ENCODE assay signal across 1 cellular context in the genomic region with DNA sequence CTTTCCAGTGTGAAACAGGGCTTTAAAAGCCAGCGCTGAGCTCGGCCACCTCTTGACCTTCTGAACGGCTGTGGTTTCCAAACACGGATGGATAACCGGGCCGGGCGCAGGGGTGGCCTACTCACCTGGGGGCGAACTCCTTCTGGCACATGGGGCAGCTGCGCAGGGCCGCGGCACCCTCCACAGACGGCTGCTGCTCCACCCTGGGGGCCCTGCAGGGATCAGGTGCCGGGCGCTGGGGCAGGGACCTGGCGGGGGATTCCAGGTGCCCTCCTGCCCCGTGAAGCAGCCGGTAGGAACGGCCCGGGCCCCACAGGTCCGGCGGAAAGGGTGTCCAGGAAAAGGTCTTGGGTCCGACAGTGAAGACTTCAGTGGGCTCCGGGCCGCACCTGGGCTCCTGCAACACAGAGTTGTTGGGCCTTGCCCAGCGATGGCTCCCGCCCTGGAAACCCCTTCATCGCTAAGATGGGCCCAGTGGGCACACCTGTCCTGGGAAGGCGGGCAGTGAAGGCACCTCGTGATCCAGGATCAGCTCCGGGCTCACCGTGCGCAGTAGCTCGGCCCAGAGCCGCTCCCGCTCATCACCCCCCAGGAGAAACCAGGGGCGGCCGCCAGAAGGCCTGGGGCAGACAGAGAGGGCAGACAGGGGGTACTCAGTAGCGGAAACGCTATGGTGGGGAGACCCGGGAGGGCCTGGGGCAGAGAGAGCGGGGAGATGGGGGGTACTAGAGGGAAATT.
TF ChIP-seq lines count a peak whose summit lies in the region.

No MANE protein-coding gene starts in this region.

TF ChIP-seq in HepG2, 621 proteins besides CTCF, POLR2A, EP300 and RAD21 (continues in another document):
- no peak for TF ChIP-seq HCFC1 (IDR thresholded peaks at IDR 0.05; ENCODE audit: low read depth, low read length)
- TF ChIP-seq TP53 (CRISPR knock-in tag; conservative IDR thresholded peaks at IDR 0.05) = 0 out of 2 replicates have a peak, but pooled peaks have one; percentile 13
- 0 out of 2 replicates have a peak, but pooled peaks have one; percentile 42 for TF ChIP-seq SMAD1 (CRISPR knock-in tag; IDR thresholded peaks at IDR 0.05; ENCODE audit: borderline replicate concordance, low read depth)
- 0 out of 2 replicates have a peak, but pooled peaks have one; percentile 35 for TF ChIP-seq ARNT2 (CRISPR knock-in tag; IDR thresholded peaks at IDR 0.05; ENCODE audit: low read depth)
- 0 out of 2 replicates have a peak, but pooled peaks have one; percentile 5 for TF ChIP-seq STAG1 (CRISPR knock-in tag; IDR thresholded peaks at IDR 0.05)
- TF ChIP-seq, protein P1, sequence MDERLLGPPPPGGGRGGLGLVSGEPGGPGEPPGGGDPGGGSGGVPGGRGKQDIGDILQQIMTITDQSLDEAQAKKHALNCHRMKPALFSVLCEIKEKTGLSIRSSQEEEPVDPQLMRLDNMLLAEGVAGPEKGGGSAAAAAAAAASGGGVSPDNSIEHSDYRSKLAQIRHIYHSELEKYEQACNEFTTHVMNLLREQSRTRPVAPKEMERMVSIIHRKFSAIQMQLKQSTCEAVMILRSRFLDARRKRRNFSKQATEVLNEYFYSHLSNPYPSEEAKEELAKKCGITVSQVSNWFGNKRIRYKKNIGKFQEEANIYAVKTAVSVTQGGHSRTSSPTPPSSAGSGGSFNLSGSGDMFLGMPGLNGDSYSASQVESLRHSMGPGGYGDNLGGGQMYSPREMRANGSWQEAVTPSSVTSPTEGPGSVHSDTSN (CRISPR knock-in tag; IDR thresholded peaks at IDR 0.05) = no peak
- no peak for TF ChIP-seq ZNF10 (CRISPR knock-in tag; IDR thresholded peaks at IDR 0.05; ENCODE audit: borderline replicate concordance, low read depth)
- TF ChIP-seq, protein P2, sequence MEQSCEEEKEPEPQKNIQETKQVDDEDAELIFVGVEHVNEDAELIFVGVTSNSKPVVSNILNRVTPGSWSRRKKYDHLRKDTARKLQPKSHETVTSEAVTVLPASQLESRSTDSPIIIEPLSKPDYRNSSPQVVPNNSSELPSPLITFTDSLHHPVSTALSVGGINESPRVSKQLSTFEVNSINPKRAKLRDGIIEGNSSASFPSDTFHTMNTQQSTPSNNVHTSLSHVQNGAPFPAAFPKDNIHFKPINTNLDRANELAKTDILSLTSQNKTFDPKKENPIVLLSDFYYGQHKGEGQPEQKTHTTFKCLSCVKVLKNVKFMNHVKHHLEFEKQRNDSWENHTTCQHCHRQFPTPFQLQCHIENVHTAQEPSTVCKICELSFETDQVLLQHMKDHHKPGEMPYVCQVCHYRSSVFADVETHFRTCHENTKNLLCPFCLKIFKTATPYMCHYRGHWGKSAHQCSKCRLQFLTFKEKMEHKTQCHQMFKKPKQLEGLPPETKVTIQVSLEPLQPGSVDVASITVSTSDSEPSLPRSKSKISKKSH (CRISPR knock-in tag; IDR thresholded peaks at IDR 0.05; ENCODE audit: borderline replicate concordance) = 0 out of 2 replicates have a peak, but pooled peaks have one; percentile 40
- TF ChIP-seq ZNF563 (CRISPR knock-in tag; IDR thresholded peaks at IDR 0.05) = no peak
- peak; percentile 4; the same call in 1 of the 2 replicates for TF ChIP-seq ZNF772 (CRISPR knock-in tag; IDR thresholded peaks at IDR 0.05)
- TF ChIP-seq SIN3B (IDR thresholded peaks at IDR 0.05; ENCODE audit: low read length) = no peak
- TF ChIP-seq ZHX1 (CRISPR knock-in tag; IDR thresholded peaks at IDR 0.05; ENCODE audit: low read depth) = no peak
- peak in 1 of 2 experiments; percentile 20; a peak in 1 of 4 replicates for TF ChIP-seq NR2F1 (CRISPR knock-in tag; IDR thresholded peaks at IDR 0.05)
- 0 out of 2 replicates have a peak, but pooled peaks have one; percentile 6 for TF ChIP-seq HOXA3 (CRISPR knock-in tag; IDR thresholded peaks at IDR 0.05)
- peak; percentile 64; the same call in 1 of the 2 replicates for TF ChIP-seq ZNF501 (CRISPR knock-in tag; IDR thresholded peaks at IDR 0.05)
- TF ChIP-seq ZNF160 (CRISPR knock-in tag; IDR thresholded peaks at IDR 0.05) = 0 out of 2 replicates have a peak, but pooled peaks have one; percentile 39
- TF ChIP-seq ZNF605 (CRISPR knock-in tag; IDR thresholded peaks at IDR 0.05) = 0 out of 2 replicates have a peak, but pooled peaks have one; percentile 20
- TF ChIP-seq AGO2 (optimal IDR thresholded peaks at IDR 0.05; ENCODE audit: low read depth, low read length) = peak; percentile 75
- no peak for TF ChIP-seq MXD3 (CRISPR knock-in tag; IDR thresholded peaks at IDR 0.05)
- TF ChIP-seq ZNF761 (CRISPR knock-in tag; conservative IDR thresholded peaks at IDR 0.05) = no peak
- TF ChIP-seq TGIF2 (CRISPR knock-in tag; IDR thresholded peaks at IDR 0.05) = 0 out of 2 replicates have a peak, but pooled peaks have one; percentile 5
- TF ChIP-seq NFRKB (IDR thresholded peaks at IDR 0.05) = no peak
- peak; percentile 32; the same call in 1 of the 2 replicates for TF ChIP-seq ISL2 (CRISPR knock-in tag; IDR thresholded peaks at IDR 0.05)
- TF ChIP-seq FLYWCH1 (CRISPR knock-in tag; IDR thresholded peaks at IDR 0.05) = no peak
- TF ChIP-seq NFE2 (CRISPR knock-in tag; IDR thresholded peaks at IDR 0.05) = no peak
- 0 out of 2 replicates have a peak, but pooled peaks have one; percentile 27 for TF ChIP-seq PATZ1 (CRISPR knock-in tag; IDR thresholded peaks at IDR 0.05)
- TF ChIP-seq, protein P3, sequence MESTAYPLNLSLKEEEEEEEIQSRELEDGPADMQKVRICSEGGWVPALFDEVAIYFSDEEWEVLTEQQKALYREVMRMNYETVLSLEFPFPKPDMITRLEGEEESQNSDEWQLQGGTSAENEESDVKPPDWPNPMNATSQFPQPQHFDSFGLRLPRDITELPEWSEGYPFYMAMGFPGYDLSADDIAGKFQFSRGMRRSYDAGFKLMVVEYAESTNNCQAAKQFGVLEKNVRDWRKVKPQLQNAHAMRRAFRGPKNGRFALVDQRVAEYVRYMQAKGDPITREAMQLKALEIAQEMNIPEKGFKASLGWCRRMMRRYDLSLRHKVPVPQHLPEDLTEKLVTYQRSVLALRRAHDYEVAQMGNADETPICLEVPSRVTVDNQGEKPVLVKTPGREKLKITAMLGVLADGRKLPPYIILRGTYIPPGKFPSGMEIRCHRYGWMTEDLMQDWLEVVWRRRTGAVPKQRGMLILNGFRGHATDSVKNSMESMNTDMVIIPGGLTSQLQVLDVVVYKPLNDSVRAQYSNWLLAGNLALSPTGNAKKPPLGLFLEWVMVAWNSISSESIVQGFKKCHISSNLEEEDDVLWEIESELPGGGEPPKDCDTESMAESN (CRISPR knock-in tag; conservative IDR thresholded peaks at IDR 0.05) = 0 out of 2 replicates have a peak, but pooled peaks have one; percentile 33
- peak; percentile 52; the same call in 1 of the 2 replicates for TF ChIP-seq TBX2 (CRISPR knock-in tag; IDR thresholded peaks at IDR 0.05; ENCODE audit: borderline replicate concordance)
- peak; percentile 74; the same call in 1 of the 2 replicates for TF ChIP-seq HNRNPL (IDR thresholded peaks at IDR 0.05; ENCODE audit: low read depth, low read length)
- TF ChIP-seq NR2F6 (IDR thresholded peaks at IDR 0.05) = peak; percentile 32; the same call in 1 of the 2 replicates
- TF ChIP-seq NR2F6 (CRISPR knock-in tag; IDR thresholded peaks at IDR 0.05) = no peak
- peak; percentile 51; the same call in 1 of the 2 replicates for TF ChIP-seq ZNF800 (CRISPR knock-in tag; IDR thresholded peaks at IDR 0.05)
- no peak for TF ChIP-seq ZC3H4 (CRISPR knock-in tag; IDR thresholded peaks at IDR 0.05; ENCODE audit: borderline replicate concordance)
- TF ChIP-seq, protein P4, sequence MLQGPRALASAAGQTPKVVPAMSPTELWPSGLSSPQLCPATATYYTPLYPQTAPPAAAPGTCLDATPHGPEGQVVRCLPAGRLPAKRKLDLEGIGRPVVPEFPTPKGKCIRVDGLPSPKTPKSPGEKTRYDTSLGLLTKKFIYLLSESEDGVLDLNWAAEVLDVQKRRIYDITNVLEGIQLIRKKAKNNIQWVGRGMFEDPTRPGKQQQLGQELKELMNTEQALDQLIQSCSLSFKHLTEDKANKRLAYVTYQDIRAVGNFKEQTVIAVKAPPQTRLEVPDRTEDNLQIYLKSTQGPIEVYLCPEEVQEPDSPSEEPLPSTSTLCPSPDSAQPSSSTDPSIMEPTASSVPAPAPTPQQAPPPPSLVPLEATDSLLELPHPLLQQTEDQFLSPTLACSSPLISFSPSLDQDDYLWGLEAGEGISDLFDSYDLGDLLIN (CRISPR knock-in tag; IDR thresholded peaks at IDR 0.05; ENCODE audit: borderline replicate concordance) = no peak
- TF ChIP-seq ZNF232 (CRISPR knock-in tag; IDR thresholded peaks at IDR 0.05; ENCODE audit: borderline replicate concordance) = no peak
- no peak for TF ChIP-seq ZNF629 (CRISPR knock-in tag; conservative IDR thresholded peaks at IDR 0.05)
- TF ChIP-seq, protein P5, sequence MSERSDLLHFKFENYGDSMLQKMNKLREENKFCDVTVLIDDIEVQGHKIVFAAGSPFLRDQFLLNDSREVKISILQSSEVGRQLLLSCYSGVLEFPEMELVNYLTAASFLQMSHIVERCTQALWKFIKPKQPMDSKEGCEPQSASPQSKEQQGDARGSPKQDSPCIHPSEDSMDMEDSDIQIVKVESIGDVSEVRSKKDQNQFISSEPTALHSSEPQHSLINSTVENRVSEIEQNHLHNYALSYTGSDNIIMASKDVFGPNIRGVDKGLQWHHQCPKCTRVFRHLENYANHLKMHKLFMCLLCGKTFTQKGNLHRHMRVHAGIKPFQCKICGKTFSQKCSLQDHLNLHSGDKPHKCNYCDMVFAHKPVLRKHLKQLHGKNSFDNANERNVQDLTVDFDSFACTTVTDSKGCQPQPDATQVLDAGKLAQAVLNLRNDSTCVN (CRISPR knock-in tag; IDR thresholded peaks at IDR 0.05; ENCODE audit: borderline replicate concordance) = no peak
- TF ChIP-seq MEIS2 (CRISPR knock-in tag; IDR thresholded peaks at IDR 0.05) = 0 out of 2 replicates have a peak, but pooled peaks have one; percentile 32
- TF ChIP-seq, protein P6, sequence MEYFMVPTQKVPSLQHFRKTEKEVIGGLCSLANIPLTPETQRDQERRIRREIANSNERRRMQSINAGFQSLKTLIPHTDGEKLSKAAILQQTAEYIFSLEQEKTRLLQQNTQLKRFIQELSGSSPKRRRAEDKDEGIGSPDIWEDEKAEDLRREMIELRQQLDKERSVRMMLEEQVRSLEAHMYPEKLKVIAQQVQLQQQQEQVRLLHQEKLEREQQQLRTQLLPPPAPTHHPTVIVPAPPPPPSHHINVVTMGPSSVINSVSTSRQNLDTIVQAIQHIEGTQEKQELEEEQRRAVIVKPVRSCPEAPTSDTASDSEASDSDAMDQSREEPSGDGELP (IDR thresholded peaks at IDR 0.05; ENCODE audit: borderline replicate concordance, low read depth) = peak; percentile 23; the same call in 1 of the 2 replicates
- no peak for TF ChIP-seq ZNF616 (CRISPR knock-in tag; IDR thresholded peaks at IDR 0.05; ENCODE audit: low read depth)
- TF ChIP-seq ZBTB7B (CRISPR knock-in tag; IDR thresholded peaks at IDR 0.05) = no peak; the same call in 1 of the 2 replicates
- no peak for TF ChIP-seq SATB2 (CRISPR knock-in tag; IDR thresholded peaks at IDR 0.05)
- TF ChIP-seq ZNF337 (CRISPR knock-in tag; IDR thresholded peaks at IDR 0.05; ENCODE audit: borderline replicate concordance, low read depth) = 0 out of 2 replicates have a peak, but pooled peaks have one; percentile 58
- peak; percentile 35; the same call in 1 of the 2 replicates for TF ChIP-seq MYC (CRISPR knock-in tag; IDR thresholded peaks at IDR 0.05; ENCODE audit: borderline replicate concordance)
- TF ChIP-seq HNRNPUL1 (IDR thresholded peaks at IDR 0.05; ENCODE audit: low read depth, low read length) = no peak
